1 cellular context compared by ENCODE assay signal in genomic region chr12:133080051-133080618, GRCh38.
TF ChIP-seq lines count a peak whose summit lies in the region.

No MANE protein-coding gene starts in this region.

TF ChIP-seq in HepG2, 621 proteins besides CTCF, POLR2A, EP300 and RAD21 (continued from another document and continues in another):
- TF ChIP-seq SNAPC4 (CRISPR knock-in tag; IDR thresholded peaks at IDR 0.05), result no peak; the same call in 1 of the 2 replicates
- no peak for TF ChIP-seq SP140L (CRISPR knock-in tag; IDR thresholded peaks at IDR 0.05; ENCODE audit: borderline replicate concordance)
- TF ChIP-seq NR2F2 (IDR thresholded peaks at IDR 0.05; ENCODE audit: borderline replicate concordance, low read depth), result no peak
- no peak for TF ChIP-seq ZUFSP (CRISPR knock-in tag; IDR thresholded peaks at IDR 0.05; ENCODE audit: borderline replicate concordance)
- no peak for TF ChIP-seq ZNF746 (CRISPR knock-in tag; IDR thresholded peaks at IDR 0.05)
- TF ChIP-seq ZNF546 (CRISPR knock-in tag; conservative IDR thresholded peaks at IDR 0.05), result 0 out of 2 replicates have a peak, but pooled peaks have one; percentile 47
- peak; percentile 97 for TF ChIP-seq CREB1 (IDR thresholded peaks at IDR 0.05)
- peak; percentile 97 for TF ChIP-seq CREB1 (CRISPR knock-in tag; IDR thresholded peaks at IDR 0.05)
- no peak for TF ChIP-seq ZNF18 (CRISPR knock-in tag; IDR thresholded peaks at IDR 0.05; ENCODE audit: insufficient replicate concordance)
- no peak for TF ChIP-seq ZNF772 (CRISPR knock-in tag; IDR thresholded peaks at IDR 0.05)
- TF ChIP-seq GATAD2A (CRISPR knock-in tag; IDR thresholded peaks at IDR 0.05), result no peak
- no peak for TF ChIP-seq NR1H2 (CRISPR knock-in tag; IDR thresholded peaks at IDR 0.05; ENCODE audit: borderline replicate concordance, low read depth)
- peak; percentile 14 for TF ChIP-seq SRSF1 (optimal IDR thresholded peaks at IDR 0.05; ENCODE audit: low read depth, low read length)
- TF ChIP-seq ZNF207 (IDR thresholded peaks at IDR 0.05; ENCODE audit: borderline replicate concordance), result no peak
- peak; percentile 57; the same call in 1 of the 2 replicates for TF ChIP-seq SMAD3 (CRISPR knock-in tag; IDR thresholded peaks at IDR 0.05)
- TF ChIP-seq ZNF280D (CRISPR knock-in tag; IDR thresholded peaks at IDR 0.05), result no peak
- TF ChIP-seq ZNF276 (CRISPR knock-in tag; IDR thresholded peaks at IDR 0.05; ENCODE audit: low read depth), result 0 out of 2 replicates have a peak, but pooled peaks have one; percentile 30
- no peak for TF ChIP-seq NFE2L2 (IDR thresholded peaks at IDR 0.05; ENCODE audit: low read length)
- no peak for TF ChIP-seq ZNF770 (CRISPR knock-in tag; IDR thresholded peaks at IDR 0.05)
- TF ChIP-seq LBX2 (CRISPR knock-in tag; IDR thresholded peaks at IDR 0.05; ENCODE audit: borderline replicate concordance), result no peak
- TF ChIP-seq KLF13 (CRISPR knock-in tag; IDR thresholded peaks at IDR 0.05), result no peak
- peak; percentile 53; the same call in 1 of the 2 replicates for TF ChIP-seq ZNF788 (CRISPR knock-in tag; IDR thresholded peaks at IDR 0.05; ENCODE audit: borderline replicate concordance)
- 0 out of 2 replicates have a peak, but pooled peaks have one; percentile 19 for TF ChIP-seq ARID5B (CRISPR knock-in tag; IDR thresholded peaks at IDR 0.05)
- no peak for TF ChIP-seq CHD4 (IDR thresholded peaks at IDR 0.05; ENCODE audit: borderline replicate concordance, low read length)
- TF ChIP-seq ZNF710 (CRISPR knock-in tag; IDR thresholded peaks at IDR 0.05; ENCODE audit: borderline replicate concordance), result no peak
- no peak for TF ChIP-seq MAFG (CRISPR knock-in tag; IDR thresholded peaks at IDR 0.05)
- peak; percentile 94 for TF ChIP-seq TEAD3 (CRISPR knock-in tag; optimal IDR thresholded peaks at IDR 0.05; ENCODE audit: borderline replicate concordance)
- TF ChIP-seq ZNF703 (CRISPR knock-in tag; IDR thresholded peaks at IDR 0.05; ENCODE audit: borderline replicate concordance), result no peak
- TF ChIP-seq ZSCAN31 (CRISPR knock-in tag; IDR thresholded peaks at IDR 0.05; ENCODE audit: low read depth), result no peak; the same call in 1 of the 2 replicates
- TF ChIP-seq U2AF1 (optimal IDR thresholded peaks at IDR 0.05; ENCODE audit: low read depth, low read length), result no peak
- no peak for TF ChIP-seq MTA1 (CRISPR knock-in tag; IDR thresholded peaks at IDR 0.05; ENCODE audit: borderline replicate concordance)
- TF ChIP-seq NCOA2 (CRISPR knock-in tag; IDR thresholded peaks at IDR 0.05), result no peak; the same call in 1 of the 2 replicates
- TF ChIP-seq ZNF12 (CRISPR knock-in tag; IDR thresholded peaks at IDR 0.05), result 0 out of 2 replicates have a peak, but pooled peaks have one; percentile 11
- TF ChIP-seq GPN1 (CRISPR knock-in tag; IDR thresholded peaks at IDR 0.05; ENCODE audit: borderline replicate concordance), result no peak
- TF ChIP-seq HDAC6 (IDR thresholded peaks at IDR 0.05; ENCODE audit: low read depth, low read length), result no peak
- TF ChIP-seq MAX (IDR thresholded peaks at IDR 0.05), result peak; percentile 84
